8 cellular contexts compared by ENCODE assay signal in genomic region chr18:35972197-35973000, GRCh38.
DNase-seq lines count a peak whose midpoint lies in the region; ATAC-seq and TF ChIP-seq lines count a peak whose summit lies in the region.

RMP24 (plus strand) TSS chr18:35972679.

- H2AFZ ChIP-seq in GM23338, result peak within 1 kb of the TSS; percentile 92

- no peaks in the 10 kb centered on the region for H3K27me3 ChIP-seq in GM23338 (ENCODE audit: insufficient read depth)

- H3K4me3 Mint-ChIP-seq in GM23338 (peak within 1 kb of the TSS; percentile 99), natural killer cell (peak within 1 kb of the TSS; percentile 93)
- peak within 1 kb of the TSS; percentile 98 for H3K4me3 Mint-ChIP-seq in activated T-helper 17 cell treated with anti-CD3 and anti-CD28 coated beads, Interleukin-2, amount 50 U/mL, for 72 hours

- DNase-seq in Daoy (ENCODE audit: low read depth), result peak; percentile 94
- peak; percentile 98 for DNase-seq in GM23338 (ENCODE audit: low spot score)
- DNase-seq in Kasumi-1 (lab: John Stamatoyannopoulos, UW), result peak; percentile 91 to 95
- DNase-seq in RKO (ENCODE audit: low spot score), result peak; percentile 94
- DNase-seq in fibroblast of peridontal ligament (ENCODE audit: extremely low read depth), result peak; percentile 96
- peak; percentile 88 for DNase-seq in natural killer cell
- DNase-seq in stimulated activated naive CD4-positive, alpha-beta T cell (lab: John Stamatoyannopoulos, UW), result peak; percentile 87 to 95 (median 92)

- H3K36me3 ChIP-seq in GM23338 (ENCODE audit: insufficient read depth), result peaks cover 15% of the 10 kb centered on the region

- peaks cover 7% of the 10 kb centered on the region for H3K27me3 Mint-ChIP-seq in GM23338 (ENCODE audit: insufficient read depth, low read depth, poor library complexity)
- no peaks in the 10 kb centered on the region for H3K27me3 Mint-ChIP-seq in activated T-helper 17 cell treated with anti-CD3 and anti-CD28 coated beads, Interleukin-2, amount 50 U/mL, for 72 hours
- no peaks in the 10 kb centered on the region for H3K27me3 Mint-ChIP-seq in natural killer cell (ENCODE audit: low read depth in 2 of 2)

- H3K27ac ChIP-seq in GM23338 (ENCODE audit: low read depth), result peak within 1 kb of the TSS; percentile 88

- intact Hi-C loops in natural killer cell (cut with micrococcal nuclease), result loop anchor here (1.0 to 5.0 kb wide), 4 partner anchors 95 to 855 kb away; partner anchors contain the start of genes INO80C, KIAA1328, RPRD1A and TPGS2

- H3K4me2 ChIP-seq in GM23338, result peak within 1 kb of the TSS; percentile 97

- H3K27ac Mint-ChIP-seq in GM23338 (peak within 1 kb of the TSS; percentile 96), natural killer cell (peak within 1 kb of the TSS; percentile 89 to 92)
- peak within 1 kb of the TSS; percentile 92 for H3K27ac Mint-ChIP-seq in activated T-helper 17 cell treated with anti-CD3 and anti-CD28 coated beads, Interleukin-2, amount 50 U/mL, for 72 hours

- H3K9me3 Mint-ChIP-seq in GM23338 (peaks cover 9% of the 10 kb centered on the region; the same call in 1 of the 3 replicates), natural killer cell (no peaks in the 10 kb centered on the region)
- H3K9me3 Mint-ChIP-seq in activated T-helper 17 cell treated with anti-CD3 and anti-CD28 coated beads, Interleukin-2, amount 50 U/mL, for 72 hours, result no peaks in the 10 kb centered on the region

- H3K4me3 ChIP-seq in GM23338, result peak within 1 kb of the TSS; percentile 90

- peaks cover 24% of the 10 kb centered on the region for H3K79me2 ChIP-seq in GM23338 (replicated peaks; ENCODE audit: insufficient read depth)

- peaks cover 14% of the 10 kb centered on the region for H3K4me1 ChIP-seq in GM23338 (ENCODE audit: insufficient read depth)

- H3K36me3 Mint-ChIP-seq in GM23338 (ENCODE audit: low read depth), result peaks cover 37% of the 10 kb centered on the region
- peaks cover 49% of the 10 kb centered on the region for H3K36me3 Mint-ChIP-seq in activated T-helper 17 cell treated with anti-CD3 and anti-CD28 coated beads, Interleukin-2, amount 50 U/mL, for 72 hours (ENCODE audit: low read depth)
- H3K36me3 Mint-ChIP-seq in natural killer cell, result no peaks in the 10 kb centered on the region

- H4K20me1 ChIP-seq in GM23338 (replicated peaks; ENCODE audit: insufficient read depth), result peaks cover 7% of the 10 kb centered on the region; the same call in 1 of the 2 replicates

- ATAC-seq in GM23338 (peak; percentile 94), natural killer cell (peak; percentile 90 to 95 (median 91))
- ATAC-seq in activated T-helper 17 cell treated with anti-CD3 and anti-CD28 coated beads, Interleukin-2, amount 50 U/mL, for 72 hours (replicated peaks), result peak; percentile 93

- H3F3A ChIP-seq in GM23338 (replicated peaks; ENCODE audit: low read depth), result peaks cover 12% of the 10 kb centered on the region; the same call in 1 of the 2 replicates

- H3K4me1 Mint-ChIP-seq in GM23338 (peaks cover 18% of the 10 kb centered on the region), natural killer cell (peaks cover 44 to 46% of the 10 kb centered on the region in 2 donors)
- H3K4me1 Mint-ChIP-seq in activated T-helper 17 cell treated with anti-CD3 and anti-CD28 coated beads, Interleukin-2, amount 50 U/mL, for 72 hours, result peaks cover 31% of the 10 kb centered on the region

- no peaks in the 10 kb centered on the region for H3K9me2 ChIP-seq in GM23338 (ENCODE audit: insufficient read depth)

- peak in 1 of 2 experiments; percentile 4; a peak in 1 of 4 replicates for TF ChIP-seq CTCF in GM23338 (conservative IDR thresholded peaks at IDR 0.05; ENCODE audit: low read depth in 2 of 2)
- no peak for TF ChIP-seq CTCF in natural killer cell (IDR thresholded peaks at IDR 0.05)

TF ChIP-seq in GM23338, 12 proteins besides CTCF, POLR2A, EP300 and RAD21:
- 0 out of 2 replicates have a peak, but pooled peaks have one; percentile 4 for TF ChIP-seq NANOG (IDR thresholded peaks at IDR 0.05; ENCODE audit: borderline replicate concordance)
- TF ChIP-seq CREB1 (CRISPR knock-in tag; IDR thresholded peaks at IDR 0.05; ENCODE audit: low read depth), result peak; percentile 85
- TF ChIP-seq EZH2phosphoT487 (IDR thresholded peaks at IDR 0.05; ENCODE audit: unreplicated experiment), result no peak
- no peak for TF ChIP-seq ZNF114 (CRISPR knock-in tag; IDR thresholded peaks at IDR 0.05)
- TF ChIP-seq ZNF331 (CRISPR knock-in tag; IDR thresholded peaks at IDR 0.05; ENCODE audit: low read depth), result no peak
- TF ChIP-seq ETS1 (IDR thresholded peaks at IDR 0.05), result peak; percentile 74
- no peak for TF ChIP-seq EZH2 (IDR thresholded peaks at IDR 0.05; ENCODE audit: low read depth, unreplicated experiment)
- TF ChIP-seq POLR2AphosphoS5 (IDR thresholded peaks at IDR 0.05; ENCODE audit: low read depth), result peak; percentile 88
- TF ChIP-seq JUNB (IDR thresholded peaks at IDR 0.05; ENCODE audit: unreplicated experiment), result no peak
- TF ChIP-seq ZNF462 (CRISPR knock-in tag; IDR thresholded peaks at IDR 0.05), result no peak

Comparison
In these comparisons a context has a peak if more than half of its experiments do, and no peak if none do; other contexts are left out.
1. Peak in every context shown above with its lines: DNase-seq, ATAC-seq, H3K4me3 ChIP-seq and H3K27ac ChIP-seq.